Comparison of ENCODE assay signal across 9 cellular contexts in genomic region chr10:103445767-103446567, GRCh38. TPM values are rescaled to one million over a fixed set of nuclear protein-coding genes. Genes with fewer than 3 reads are reported as not detected.
DNase-seq lines count a peak whose midpoint lies in the region; ATAC-seq and TF ChIP-seq lines count a peak whose summit lies in the region.
"Had no signal": no experiment of that assay in that cellular context is flagged by ENCODE, and none has a peak within 500 bp of the region (broad histone marks: within the 10 kb centered on the region; RNA-seq: fewer than 3 reads in every experiment).

No MANE protein-coding gene starts in this region.

- H3K4me2 ChIP-seq in mesendoderm (ENCODE audit: low read length), result no peak overlapping the region

- H3K4me3 Mint-ChIP-seq in CD4-positive, CD25-positive, alpha-beta regulatory T cell, result peak overlapping the region in 1 of 4 donors; percentile 72
- H3K4me3 Mint-ChIP-seq in activated T-helper 17 cell treated with anti-CD3 and anti-CD28 coated beads, Interleukin-2, amount 50 U/mL, for 72 hours, result no peak overlapping the region

- H3K56ac ChIP-seq in mesendoderm (ENCODE audit: low read length), result no peak overlapping the region

- no peaks in the 10 kb centered on the region for H3K79me1 ChIP-seq in mesendoderm (ENCODE audit: low read length)

- TF ChIP-seq POLR2A in gastroesophageal sphincter (IDR thresholded peaks at IDR 0.05) (no peak), prostate gland (IDR thresholded peaks at IDR 0.05) (no peak)

- peak overlapping the region; percentile 23 for H3K27ac ChIP-seq in CD4-positive, CD25-positive, alpha-beta regulatory T cell (ENCODE audit: insufficient read depth, low read length, poor library complexity, severe bottlenecking)
- H3K27ac ChIP-seq in gastroesophageal sphincter, result peak overlapping the region; percentile 44 to 91 (median 88)
- peak overlapping the region; percentile 64 to 68 for H3K27ac ChIP-seq in prostate gland
- H3K27ac ChIP-seq in mesendoderm (ENCODE audit: low read depth, low read length), result no peak overlapping the region

- H3K9ac ChIP-seq in mesendoderm (ENCODE audit: low read length), result no peak overlapping the region

- H3K4me1 ChIP-seq in CD4-positive, CD25-positive, alpha-beta regulatory T cell (ENCODE audit: control insufficient read depth, insufficient read depth, low read length, poor library complexity, severe bottlenecking), result peaks cover 33% of the 10 kb centered on the region
- peaks cover 0 to 91% (median 54%) of the 10 kb centered on the region in 3 donors for H3K4me1 ChIP-seq in gastroesophageal sphincter
- no peaks in the 10 kb centered on the region for H3K4me1 ChIP-seq in prostate gland (replicated peaks)
- peaks cover 2% of the 10 kb centered on the region for H3K4me1 ChIP-seq in mesendoderm (ENCODE audit: control insufficient read depth, low read depth, low read length)

- H2BK5ac ChIP-seq in mesendoderm (ENCODE audit: low read length), result no peak overlapping the region

- H3K36me3 ChIP-seq in CD4-positive, CD25-positive, alpha-beta regulatory T cell (ENCODE audit: control insufficient read depth, insufficient read depth, low read length), result peaks cover 78% of the 10 kb centered on the region
- H3K36me3 ChIP-seq in gastroesophageal sphincter, result peaks cover 0 to 95% of the 10 kb centered on the region in 2 donors
- H3K36me3 ChIP-seq in prostate gland, result peaks cover 6 to 17% of the 10 kb centered on the region in 2 donors
- H3K36me3 ChIP-seq in mesendoderm (ENCODE audit: control insufficient read depth, insufficient read depth, low read length), result peaks cover 26% of the 10 kb centered on the region

- H3K27me3 Mint-ChIP-seq in CD4-positive, CD25-positive, alpha-beta regulatory T cell, result no peaks in the 10 kb centered on the region
- H3K27me3 Mint-ChIP-seq in activated T-helper 17 cell treated with anti-CD3 and anti-CD28 coated beads, Interleukin-2, amount 50 U/mL, for 72 hours, result no peaks in the 10 kb centered on the region

- H3K18ac ChIP-seq in mesendoderm (ENCODE audit: low read length), result no peak overlapping the region

- ATAC-seq in CD4-positive, CD25-positive, alpha-beta regulatory T cell (ENCODE audit: low read depth in 2 of 2), result no peak
- no peak for ATAC-seq in activated T-helper 17 cell treated with anti-CD3 and anti-CD28 coated beads, Interleukin-2, amount 50 U/mL, for 72 hours (replicated peaks)
- ATAC-seq in gastroesophageal sphincter (peak; percentile 86), HG03025 (IDR thresholded peaks at IDR 0.05; ENCODE audit: low FRiP score, unreplicated experiment) (no peak), GM21423 (IDR thresholded peaks at IDR 0.05; ENCODE audit: unreplicated experiment) (no peak)

- no peak overlapping the region for H3K4me3 ChIP-seq in CD4-positive, CD25-positive, alpha-beta regulatory T cell (ENCODE audit: low read depth, low read length)
- no peak overlapping the region for H3K4me3 ChIP-seq in gastroesophageal sphincter
- H3K4me3 ChIP-seq in prostate gland, result no peak overlapping the region
- no peak overlapping the region for H3K4me3 ChIP-seq in mesendoderm (ENCODE audit: low read length)

- H3K36me3 Mint-ChIP-seq in CD4-positive, CD25-positive, alpha-beta regulatory T cell, result peaks cover 45% of the 10 kb centered on the region
- peaks cover 100% of the 10 kb centered on the region for H3K36me3 Mint-ChIP-seq in activated T-helper 17 cell treated with anti-CD3 and anti-CD28 coated beads, Interleukin-2, amount 50 U/mL, for 72 hours (ENCODE audit: low read depth)

- H3K4ac ChIP-seq in mesendoderm (ENCODE audit: low read depth, low read length), result no peak overlapping the region

- intact Hi-C loops in prostate gland (cut with DNase I), result no loop called here

- no peak overlapping the region for H2AK5ac ChIP-seq in mesendoderm (ENCODE audit: low read length)

- no peak for DNase-seq in CD4-positive, CD25-positive, alpha-beta regulatory T cell
- DNase-seq in prostate gland (ENCODE audit: low spot score) (no peak), T-helper 1 cell (no peak), mesendoderm (no peak)
- DNase-seq: OCI-M1 had no signal

- 14 to 43% methylated on average over 3 to 9 of the region's 12 CpGs for WGBS in gastroesophageal sphincter (ENCODE audit: low coverage in 1 of 2), 2 donors
- 43% methylated on average over 12 of the region's 12 CpGs for WGBS in prostate gland
- WGBS in mesendoderm (ENCODE audit: extremely low coverage, insufficient coverage, low lambda C conversion rate), result no CpG with 5 or more reads among the region's 12 CpGs

- H3K4me1 Mint-ChIP-seq in CD4-positive, CD25-positive, alpha-beta regulatory T cell, result peaks cover 0 to 52% (median 35%) of the 10 kb centered on the region in 4 donors
- peaks cover 26% of the 10 kb centered on the region for H3K4me1 Mint-ChIP-seq in activated T-helper 17 cell treated with anti-CD3 and anti-CD28 coated beads, Interleukin-2, amount 50 U/mL, for 72 hours

- H4K8ac ChIP-seq in mesendoderm (ENCODE audit: low read depth, low read length), result no peak overlapping the region

- H4K5ac ChIP-seq in mesendoderm (ENCODE audit: low read length), result no peak overlapping the region

- peaks cover 0 to 2% (median 0%) of the 10 kb centered on the region in 7 donors for H3K9me3 Mint-ChIP-seq in CD4-positive, CD25-positive, alpha-beta regulatory T cell
- no peaks in the 10 kb centered on the region for H3K9me3 Mint-ChIP-seq in activated T-helper 17 cell treated with anti-CD3 and anti-CD28 coated beads, Interleukin-2, amount 50 U/mL, for 72 hours

- no peaks in the 10 kb centered on the region for H3K79me2 ChIP-seq in mesendoderm (ENCODE audit: control insufficient read depth, insufficient read depth, low read length)

- H2BK120ac ChIP-seq in mesendoderm (ENCODE audit: low read depth, low read length), result no peak overlapping the region

- peak overlapping the region in 1 of 3 donors; percentile 18 for H3K27ac Mint-ChIP-seq in CD4-positive, CD25-positive, alpha-beta regulatory T cell
- H3K27ac Mint-ChIP-seq in activated T-helper 17 cell treated with anti-CD3 and anti-CD28 coated beads, Interleukin-2, amount 50 U/mL, for 72 hours, result peak overlapping the region; percentile 61

- no peak for TF ChIP-seq CTCF in gastroesophageal sphincter (IDR thresholded peaks at IDR 0.05)
- TF ChIP-seq CTCF in prostate gland (IDR thresholded peaks at IDR 0.05), result no peak

- no peak overlapping the region for H2BK15ac ChIP-seq in mesendoderm (replicated peaks; ENCODE audit: low read depth)

- H3K9me3 ChIP-seq in CD4-positive, CD25-positive, alpha-beta regulatory T cell (ENCODE audit: control insufficient read depth in 2 of 2, low read length in 2 of 2), result no peaks in the 10 kb centered on the region
- H3K9me3 ChIP-seq in gastroesophageal sphincter, result no peaks in the 10 kb centered on the region
- no peaks in the 10 kb centered on the region for H3K9me3 ChIP-seq in prostate gland

- H3K27me3 ChIP-seq in CD4-positive, CD25-positive, alpha-beta regulatory T cell (ENCODE audit: control insufficient read depth, insufficient read depth, low read length), result no peaks in the 10 kb centered on the region
- H3K27me3 ChIP-seq in gastroesophageal sphincter, result no peaks in the 10 kb centered on the region
- H3K27me3 ChIP-seq in prostate gland (replicated peaks; ENCODE audit: insufficient read depth), result no peaks in the 10 kb centered on the region
- no peaks in the 10 kb centered on the region for H3K27me3 ChIP-seq in mesendoderm (ENCODE audit: insufficient read depth, low read length, poor library complexity)

- H3K23ac ChIP-seq in mesendoderm (ENCODE audit: low read length), result no peak overlapping the region

- TF ChIP-seq EP300 in gastroesophageal sphincter (IDR thresholded peaks at IDR 0.05), result no peak

RNA-seq across cellular contexts. Expression of gene CALHM2, which starts 6.2 kb away (rescaled TPM):
- 26.1 TPM for total RNA-seq in CD4-positive, CD25-positive, alpha-beta regulatory T cell
- 10 to 100 TPM; 33.5 to 72.4 (median 50.0) TPM for polyA plus RNA-seq in CD4-positive, CD25-positive, alpha-beta regulatory T cell
- total RNA-seq in activated T-helper 17 cell treated with anti-CD3 and anti-CD28 coated beads, Interleukin-2, amount 50 U/mL, for 72 hours, result 10 to 100 TPM; 18.2 to 26.0 TPM
- 10 to 100 TPM; 30.8 to 69.3 (median 49.6) TPM for total RNA-seq in gastroesophageal sphincter
- total RNA-seq in prostate gland, result 10 to 100 TPM; 11.7 to 82.8 TPM
- 1.8 TPM for polyA plus RNA-seq in mesendoderm (2013, experiment 1 of 2)
- 1.8 TPM for polyA plus RNA-seq in mesendoderm (2013, experiment 2 of 2)

RNA-seq across cellular contexts. Expression of gene CALHM1, which starts 12.7 kb away (rescaled TPM):
- total RNA-seq in CD4-positive, CD25-positive, alpha-beta regulatory T cell, result not detected
- not detected for polyA plus RNA-seq in CD4-positive, CD25-positive, alpha-beta regulatory T cell
- under 1 TPM in 1 of 2 donors, not detected in 1; 0.11 TPM for total RNA-seq in activated T-helper 17 cell treated with anti-CD3 and anti-CD28 coated beads, Interleukin-2, amount 50 U/mL, for 72 hours
- total RNA-seq in gastroesophageal sphincter (not detected), prostate gland (not detected)
- 0.07 TPM for polyA plus RNA-seq in mesendoderm (2013, experiment 1 of 2)
- 0.08 TPM for polyA plus RNA-seq in mesendoderm (2013, experiment 2 of 2)

RNA-seq across cellular contexts. Expression of gene CALHM3, which starts 33.1 kb away (rescaled TPM):
- total RNA-seq in CD4-positive, CD25-positive, alpha-beta regulatory T cell, result not detected
- polyA plus RNA-seq in CD4-positive, CD25-positive, alpha-beta regulatory T cell, result not detected
- total RNA-seq in activated T-helper 17 cell treated with anti-CD3 and anti-CD28 coated beads, Interleukin-2, amount 50 U/mL, for 72 hours, result not detected
- total RNA-seq in gastroesophageal sphincter, result not detected
- under 1 TPM in 1 of 2 donors, not detected in 1; 0.51 TPM for total RNA-seq in prostate gland
- polyA plus RNA-seq in mesendoderm (2013, experiment 1 of 2), result 0.18 TPM
- polyA plus RNA-seq in mesendoderm (2013, experiment 2 of 2), result 0.21 TPM

RNA-seq across cellular contexts. Expression of gene NEURL1, which starts 47.5 kb away (rescaled TPM):
- total RNA-seq in CD4-positive, CD25-positive, alpha-beta regulatory T cell, result 1.1 TPM
- polyA plus RNA-seq in CD4-positive, CD25-positive, alpha-beta regulatory T cell, result under 1 TPM; 0.29 to 0.87 (median 0.54) TPM
- total RNA-seq in activated T-helper 17 cell treated with anti-CD3 and anti-CD28 coated beads, Interleukin-2, amount 50 U/mL, for 72 hours, result 1 to 10 TPM; 2.1 to 3.7 TPM
- total RNA-seq in gastroesophageal sphincter (under 1 TPM in 3 of 4 donors, not detected in 1; 0.15 to 0.27 (median 0.19) TPM), prostate gland (10 to 100 TPM in 1 of 2 donors, under 1 TPM in 1; 0.96 to 10.5 TPM)
- polyA plus RNA-seq in mesendoderm (2013, experiment 1 of 2), result 0.20 TPM
- 0.20 TPM for polyA plus RNA-seq in mesendoderm (2013, experiment 2 of 2)

RNA-seq across cellular contexts. Expression of gene PDCD11, which starts 49.5 kb away (rescaled TPM):
- 26.9 TPM for total RNA-seq in CD4-positive, CD25-positive, alpha-beta regulatory T cell
- polyA plus RNA-seq in CD4-positive, CD25-positive, alpha-beta regulatory T cell, result 1 to 10 TPM; 7.1 to 10.0 (median 8.5) TPM
- total RNA-seq in activated T-helper 17 cell treated with anti-CD3 and anti-CD28 coated beads, Interleukin-2, amount 50 U/mL, for 72 hours, result 10 to 100 TPM; 50.1 to 79.5 TPM
- total RNA-seq in gastroesophageal sphincter, result 10 to 100 TPM; 14.3 to 21.7 (median 17.6) TPM
- total RNA-seq in prostate gland, result 10 to 100 TPM; 13.3 to 33.8 TPM
- polyA plus RNA-seq in mesendoderm (2013, experiment 1 of 2), result 32.2 TPM
- 32.3 TPM for polyA plus RNA-seq in mesendoderm (2013, experiment 2 of 2)
